In genomic region chr4:78732332-78733104, GRCh38 we compare ENCODE assay signal across 1 cellular context.
A peak's percentile ranks its signal among the peaks of the same experiment; 100 is the strongest.
TF ChIP-seq lines count a peak whose summit lies in the region.

No MANE protein-coding gene starts in this region.

TF ChIP-seq in K562, 482 proteins besides CTCF, POLR2A, EP300 and RAD21 (continued from another document and continues in another):
- TF ChIP-seq MXD1 (CRISPR knock-in tag; IDR thresholded peaks at IDR 0.05; ENCODE audit: borderline replicate concordance, poor library complexity, severe bottlenecking) (no peak), HNRNPL (IDR thresholded peaks at IDR 0.05; ENCODE audit: low read depth, low read length) (no peak), ZNF79 (CRISPR knock-in tag; IDR thresholded peaks at IDR 0.05; ENCODE audit: low read depth) (no peak), PHF8 (IDR thresholded peaks at IDR 0.05; ENCODE audit: borderline replicate concordance, low read length) (no peak), SNIP1 (IDR thresholded peaks at IDR 0.05; ENCODE audit: low read depth) (peak; percentile 84), EP400 (IDR thresholded peaks at IDR 0.05) (peak; percentile 20), ZNF75A (CRISPR knock-in tag; IDR thresholded peaks at IDR 0.05) (no peak), TAF9B (IDR thresholded peaks at IDR 0.05; ENCODE audit: partially characterized antibody) (no peak), ZNF354B (CRISPR knock-in tag; IDR thresholded peaks at IDR 0.05) (no peak), HMG20A (CRISPR knock-in tag; conservative IDR thresholded peaks at IDR 0.05) (no peak), CHAMP1 (IDR thresholded peaks at IDR 0.05) (peak; percentile 82; the same call in 1 of the 2 replicates), ATF6 (CRISPR knock-in tag; IDR thresholded peaks at IDR 0.05) (no peak), ZC3H11A (IDR thresholded peaks at IDR 0.05; ENCODE audit: low read depth, low read length) (no peak), KAT2B (IDR thresholded peaks at IDR 0.05; ENCODE audit: low read depth, low read length) (no peak), ZNF384 (IDR thresholded peaks at IDR 0.05; ENCODE audit: low read depth, low read length) (peak; percentile 99), HNRNPH1 (optimal IDR thresholded peaks at IDR 0.05; ENCODE audit: low read depth, low read length) (no peak), PURB (CRISPR knock-in tag; IDR thresholded peaks at IDR 0.05; ENCODE audit: low read depth) (no peak), SAFB (IDR thresholded peaks at IDR 0.05; ENCODE audit: borderline replicate concordance, low read depth, low read length) (no peak), DACH1 (IDR thresholded peaks at IDR 0.05; ENCODE audit: partially characterized antibody) (peak; percentile 98), MEF2A (IDR thresholded peaks at IDR 0.05; ENCODE audit: control insufficient read depth, low read depth, low read length) (peak; percentile 59; the same call in 1 of the 2 replicates), CHD1 (IDR thresholded peaks at IDR 0.05; ENCODE audit: low read length) (no peak), FOXA3 (CRISPR knock-in tag; conservative IDR thresholded peaks at IDR 0.05 in 1 of 2, IDR thresholded peaks at IDR 0.05 in 1 of 2) (peak in 1 of 2 experiments; percentile 64; a peak in 1 of 4 replicates), SNAPC5 (CRISPR knock-in tag; IDR thresholded peaks at IDR 0.05) (no peak), ZNF232 (CRISPR knock-in tag; IDR thresholded peaks at IDR 0.05) (no peak), E2F3 (CRISPR knock-in tag; IDR thresholded peaks at IDR 0.05) (no peak), HDAC3 (IDR thresholded peaks at IDR 0.05; ENCODE audit: borderline replicate concordance, partially characterized antibody) (peak; percentile 94), NKRF (IDR thresholded peaks at IDR 0.05; ENCODE audit: borderline replicate concordance) (no peak), SMARCB1 (IDR thresholded peaks at IDR 0.05; ENCODE audit: insufficient read length, low read depth) (no peak), ZNF561 (CRISPR knock-in tag; conservative IDR thresholded peaks at IDR 0.05) (no peak), FOXO4 (CRISPR knock-in tag; IDR thresholded peaks at IDR 0.05) (no peak), ETV1 (tag; conservative IDR thresholded peaks at IDR 0.05; ENCODE audit: low read depth) (no peak; the same call in 1 of the 2 replicates), DMBX1 (CRISPR knock-in tag; IDR thresholded peaks at IDR 0.05; ENCODE audit: borderline replicate concordance) (peak; percentile 21; the same call in 1 of the 2 replicates), ZNF695 (CRISPR knock-in tag; IDR thresholded peaks at IDR 0.05) (no peak), NR2C2 (CRISPR knock-in tag; IDR thresholded peaks at IDR 0.05) (peak; percentile 95), NR2C2 (tag; IDR thresholded peaks at IDR 0.05) (peak; percentile 97), MYC (IDR thresholded peaks at IDR 0.05; ENCODE audit: low read depth, low read length) (peak; percentile 40), MYC (CRISPR knock-in tag; IDR thresholded peaks at IDR 0.05; ENCODE audit: borderline replicate concordance, low read depth) (no peak; the same call in 1 of the 2 replicates), SMARCA5 (IDR thresholded peaks at IDR 0.05) (no peak), ZC3H8 (IDR thresholded peaks at IDR 0.05) (no peak), STAG1 (CRISPR knock-in tag; IDR thresholded peaks at IDR 0.05; ENCODE audit: borderline replicate concordance) (no peak), ZBTB2 (IDR thresholded peaks at IDR 0.05) (peak; percentile 72; the same call in 1 of the 2 replicates), MAFG (tag; conservative IDR thresholded peaks at IDR 0.05) (peak; percentile 88), SP2 (IDR thresholded peaks at IDR 0.05; ENCODE audit: extremely low read depth, low read depth, low read length, poor library complexity, severe bottlenecking) (no peak), SMC3 (conservative IDR thresholded peaks at IDR 0.05; ENCODE audit: insufficient read depth, low read depth, low read length) (no peak), PPARD (CRISPR knock-in tag; IDR thresholded peaks at IDR 0.05) (no peak), ZNF124 (CRISPR knock-in tag; IDR thresholded peaks at IDR 0.05) (no peak), TCF7 (IDR thresholded peaks at IDR 0.05; ENCODE audit: borderline replicate concordance) (peak; percentile 82; the same call in 1 of the 2 replicates), TGIF2 (CRISPR knock-in tag; IDR thresholded peaks at IDR 0.05) (no peak), EGR1 (conservative IDR thresholded peaks at IDR 0.05) (no peak), HMBOX1 (IDR thresholded peaks at IDR 0.05) (peak; percentile 92), RBBP5 (IDR thresholded peaks at IDR 0.05; ENCODE audit: borderline replicate concordance, insufficient read depth, low read length, poor library complexity, severe bottlenecking) (no peak), HSF4 (CRISPR knock-in tag; IDR thresholded peaks at IDR 0.05; ENCODE audit: borderline replicate concordance) (no peak), RBM22 (IDR thresholded peaks at IDR 0.05; ENCODE audit: low read depth, low read length, poor library complexity, severe bottlenecking) (no peak), HES1 (IDR thresholded peaks at IDR 0.05; ENCODE audit: low read depth) (peak; percentile 75), CUX1 (CRISPR knock-in tag; IDR thresholded peaks at IDR 0.05) (peak; percentile 48; the same call in 1 of the 2 replicates), ZNF668 (CRISPR knock-in tag; IDR thresholded peaks at IDR 0.05) (no peak)
